In the genomic region with DNA sequence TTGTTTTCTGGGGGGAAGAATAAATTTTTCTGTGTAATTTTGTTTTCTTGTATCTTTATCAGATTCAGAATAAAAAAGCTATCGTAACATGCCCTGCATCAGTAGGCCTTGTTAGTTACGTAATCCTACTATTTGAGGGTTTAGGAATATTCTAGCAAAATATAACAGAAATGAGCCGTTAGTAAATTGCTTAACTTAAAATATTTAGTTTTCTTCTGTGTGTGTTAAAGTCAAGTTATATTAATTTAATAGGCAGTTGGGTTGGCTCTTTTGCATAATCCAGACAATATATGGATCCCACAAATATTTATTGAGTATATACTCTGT, we compare ENCODE assay signal across 24 cellular contexts.
DNase-seq lines count a peak whose midpoint lies in the region; ATAC-seq and TF ChIP-seq lines count a peak whose summit lies in the region.
"Had no signal": no experiment of that assay in that cellular context is flagged by ENCODE, and none has a peak within 500 bp of the region (broad histone marks: within the 10 kb centered on the region; RNA-seq: fewer than 3 reads in every experiment).

No MANE protein-coding gene starts in this region.

- no peak overlapping the region for H3K4me3 Mint-ChIP-seq in activated CD8-positive, alpha-beta T cell treated with anti-CD3 and anti-CD28 coated beads for 36 hours
- H3K4me3 Mint-ChIP-seq: activated naive CD8-positive, alpha-beta T cell treated with anti-CD3 and anti-CD28 coated beads for 36 hours; IgD-negative memory B cell; immature natural killer cell; naive B cell had no signal

- H3K9me3 ChIP-seq in A673 (ENCODE audit: low read depth, low read length, poor library complexity, severe bottlenecking) (no peaks in the 10 kb centered on the region), lower lobe of right lung (no peaks in the 10 kb centered on the region), skeletal muscle tissue (ENCODE audit: control insufficient read depth in 3 of 3, low read length in 3 of 3) (no peaks in the 10 kb centered on the region)

- H3K9me3 Mint-ChIP-seq in activated CD8-positive, alpha-beta T cell treated with anti-CD3 and anti-CD28 coated beads for 36 hours, result no peaks in the 10 kb centered on the region
- H3K9me3 Mint-ChIP-seq: activated naive CD8-positive, alpha-beta T cell treated with anti-CD3 and anti-CD28 coated beads for 36 hours; activated T-helper 2 cell treated with anti-CD3 and anti-CD28 coated beads, Interferon-gamma antibody, Interleukin-2, Interleukin-4, amounts not matched to agents 10 μg/mL and 5 μg/mL and 100 μg/mL, durations not matched to agents 14 hours and 24 hours and 36 hours; brain; immature natural killer cell; naive B cell had no signal

- no peak overlapping the region for H3K4me3 ChIP-seq in A673 (ENCODE audit: low read depth, low read length, poor library complexity, severe bottlenecking)
- H3K4me3 ChIP-seq in lower lobe of right lung, result no peak overlapping the region
- H3K4me3 ChIP-seq in skeletal muscle tissue (ENCODE audit: low read length in 3 of 3), result no peak overlapping the region
- H3K4me3 ChIP-seq: GM12878, GM23248 had no signal

- peaks cover 5% of the 10 kb centered on the region for H3K27me3 Mint-ChIP-seq in activated CD8-positive, alpha-beta T cell treated with anti-CD3 and anti-CD28 coated beads for 36 hours
- H3K27me3 Mint-ChIP-seq: brain, IgD-negative memory B cell had no signal

- POLR2A ChIA-PET in A673 (lab: Charles Lee; ENCODE audit: low non-redundant PET), result no interaction called here
- POLR2A ChIA-PET in activated CD8-positive, alpha-beta T cell treated with anti-CD3 and anti-CD28 coated beads for 36 hours (lab: Charles Lee), result no interaction called here

- H3K27ac ChIP-seq in A673 (ENCODE audit: low read depth, low read length, poor library complexity, severe bottlenecking) (peak overlapping the region; percentile 25), caudate nucleus (ENCODE audit: low read depth, low read length) (peak overlapping the region; percentile 74), lower lobe of right lung (peak overlapping the region; percentile 73), skeletal muscle tissue (ENCODE audit: low read depth, low read length) (peak overlapping the region; percentile 41)
- H3K27ac ChIP-seq: GM23248, HL-60 had no signal

- CTCF ChIA-PET in A673 (lab: Charles Lee), result no interaction called here
- CTCF ChIA-PET in activated CD8-positive, alpha-beta T cell treated with anti-CD3 and anti-CD28 coated beads for 36 hours (lab: Charles Lee), result no interaction called here

- H3K27me3 ChIP-seq in A673 (replicated peaks; ENCODE audit: insufficient read depth, low read depth, low read length, poor library complexity) (no peaks in the 10 kb centered on the region), lower lobe of right lung (ENCODE audit: low read depth) (no peaks in the 10 kb centered on the region), skeletal muscle tissue (ENCODE audit: control insufficient read depth in 3 of 3, insufficient read depth in 3 of 3, low read length in 3 of 3) (no peaks in the 10 kb centered on the region)

- no peaks in the 10 kb centered on the region for H3K36me3 Mint-ChIP-seq in activated CD8-positive, alpha-beta T cell treated with anti-CD3 and anti-CD28 coated beads for 36 hours (ENCODE audit: low read depth)
- H3K36me3 Mint-ChIP-seq: activated naive CD8-positive, alpha-beta T cell treated with anti-CD3 and anti-CD28 coated beads for 36 hours; brain; IgD-negative memory B cell; immature natural killer cell; naive B cell had no signal

- intact Hi-C loops in A673 (cut with micrococcal nuclease; ENCODE audit: unreplicated experiment), result no loop called here
- intact Hi-C loops in lower lobe of right lung (cut with DNase I), result no loop called here
- intact Hi-C loops in activated CD8-positive, alpha-beta T cell treated with anti-CD3 and anti-CD28 coated beads for 36 hours (cut with micrococcal nuclease), result no loop called here

- H3K36me3 ChIP-seq in A673 (ENCODE audit: insufficient read depth, low read length, poor library complexity, severe bottlenecking) (no peaks in the 10 kb centered on the region), lower lobe of right lung (no peaks in the 10 kb centered on the region), skeletal muscle tissue (ENCODE audit: control insufficient read depth in 3 of 3, insufficient read depth in 3 of 3, low read length in 3 of 3) (no peaks in the 10 kb centered on the region)

- H3K4me1 Mint-ChIP-seq in activated CD8-positive, alpha-beta T cell treated with anti-CD3 and anti-CD28 coated beads for 36 hours (ENCODE audit: low read depth), result no peaks in the 10 kb centered on the region
- H3K4me1 Mint-ChIP-seq: activated naive CD8-positive, alpha-beta T cell treated with anti-CD3 and anti-CD28 coated beads for 36 hours; immature natural killer cell had no signal

- no peak for DNase-seq in A673 (ENCODE audit: low spot score)
- DNase-seq in caudate nucleus (lab: John Stamatoyannopoulos, UW), result no peak
- no peak for DNase-seq in lower lobe of right lung
- DNase-seq in middle frontal gyrus (ENCODE audit: extremely low spot score, low spot score), result no peak
- no peak for DNase-seq in NCI-H1417 (lab: John Stamatoyannopoulos, UW)
- no peak for DNase-seq in activated CD8-positive, alpha-beta T cell treated with anti-CD3 and anti-CD28 coated beads for 36 hours
- DNase-seq in H4 (ENCODE audit: low spot score), result no peak
- DNase-seq: activated CD4-positive, alpha-beta T cell treated with anti-CD3 and anti-CD28 coated beads for 48 hours; activated naive CD8-positive, alpha-beta T cell treated with anti-CD3 and anti-CD28 coated beads for 36 hours; GM23248; immature natural killer cell; MM.1S; naive B cell; NCI-H774; SHP77 treated with DMSO at 0.1 percent for 48 hours; stimulated activated CD4-positive, alpha-beta T cell treated with anti-CD3 and anti-CD28 coated beads, Interleukin-2, amount 100 ng/mL, for 24 hours; stimulated activated naive CD4-positive, alpha-beta T cell treated with Interleukin-2 at 50 U/mL for 16 hours had no signal

- ATAC-seq in lower lobe of right lung, result no peak
- no peak for ATAC-seq in activated CD8-positive, alpha-beta T cell treated with anti-CD3 and anti-CD28 coated beads for 36 hours

- TF ChIP-seq CTCF in A673 (conservative IDR thresholded peaks at IDR 0.05; ENCODE audit: low read depth, low read length) (no peak), lower lobe of right lung (IDR thresholded peaks at IDR 0.05) (no peak)
- no peak for TF ChIP-seq CTCF in activated CD8-positive, alpha-beta T cell treated with anti-CD3 and anti-CD28 coated beads for 36 hours (IDR thresholded peaks at IDR 0.05)

- no peak overlapping the region for H3K9ac ChIP-seq in skeletal muscle tissue (ENCODE audit: low read depth in 1 of 3, low read length in 3 of 3)
- H3K9ac ChIP-seq: GM23248, parathyroid adenoma had no signal

- H3K4me1 ChIP-seq in A673 (ENCODE audit: insufficient read depth, low read length, poor library complexity, severe bottlenecking) (peaks cover 29% of the 10 kb centered on the region), lower lobe of right lung (peaks cover 49% of the 10 kb centered on the region), skeletal muscle tissue (ENCODE audit: control insufficient read depth in 3 of 3, insufficient read depth in 3 of 3, low read length in 3 of 3) (peaks cover 27 to 32% (median 27%) of the 10 kb centered on the region in 3 donors)

- no peak overlapping the region for H3K27ac Mint-ChIP-seq in activated CD8-positive, alpha-beta T cell treated with anti-CD3 and anti-CD28 coated beads for 36 hours
- H3K27ac Mint-ChIP-seq: activated naive CD8-positive, alpha-beta T cell treated with anti-CD3 and anti-CD28 coated beads for 36 hours; activated T-helper 2 cell treated with anti-CD3 and anti-CD28 coated beads, Interferon-gamma antibody, Interleukin-2, Interleukin-4, amounts not matched to agents 10 μg/mL and 5 μg/mL and 100 μg/mL, durations not matched to agents 14 hours and 24 hours and 36 hours; IgD-negative memory B cell; immature natural killer cell had no signal

- BruUV-seq in A673 (replicated peaks; lab: Mats Ljungman, UMichigan), result no TSS peak
